Comparison of ENCODE assay signal across 8 cellular contexts in the genomic region with DNA sequence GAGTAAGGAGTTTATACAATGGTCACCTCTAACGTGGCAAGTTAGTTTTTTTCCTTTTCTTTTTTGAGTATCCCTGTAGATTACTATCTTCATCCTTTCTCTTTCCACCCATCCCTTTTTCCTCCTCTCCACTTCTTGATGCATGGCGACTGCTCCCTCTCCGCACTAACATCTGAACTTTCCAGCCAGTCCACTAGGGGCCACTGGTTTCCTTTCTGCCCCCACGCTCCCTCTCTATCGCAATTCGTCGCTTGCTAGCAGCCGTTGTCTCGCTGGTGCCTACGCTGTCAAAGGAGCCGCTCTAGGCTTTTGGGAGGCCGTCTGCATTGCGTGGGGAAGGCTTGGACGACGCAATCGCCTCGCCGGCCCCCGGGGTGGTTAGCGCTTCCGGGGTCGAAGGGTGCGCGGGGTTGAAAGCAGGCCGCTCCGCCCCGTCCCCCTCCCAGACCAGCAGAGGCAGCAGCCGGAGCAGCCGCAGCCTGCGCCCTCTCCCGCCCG. TPM values are rescaled to one million over a fixed set of nuclear protein-coding genes. Genes with fewer than 3 reads are reported as not detected.
A peak's percentile ranks its signal among the peaks of the same experiment; 100 is the strongest.
DNase-seq lines count a peak whose midpoint lies in the region; ATAC-seq and TF ChIP-seq lines count a peak whose summit lies in the region.

A gene (plus strand): TSS at position 442 of the 498 bp plus-strand sequence. CDS start 2,699 bp downstream, outside the sequence.

- ATAC-seq in GM19372 (IDR thresholded peaks at IDR 0.05; ENCODE audit: low read depth, unreplicated experiment) (peak; percentile 96), HG03565 (IDR thresholded peaks at IDR 0.05; ENCODE audit: unreplicated experiment) (peak; percentile 92), right lobe of liver (peak; percentile 94 to 97 (median 94))

- H3K27me3 ChIP-seq in right lobe of liver = no peaks in the 10 kb centered on the region

- peak within 1 kb of the TSS; percentile 63 to 89 (median 76) for H3K4me3 ChIP-seq in right lobe of liver

- intact Hi-C loops in right lobe of liver (cut with DNase I) = loop anchor here in 1 of 2 donors (5.0 kb wide), 1 partner anchor 36 kb away; no protein-coding TSS in a partner anchor

- peaks cover 7 to 24% (median 17%) of the 10 kb centered on the region in 4 donors for H3K36me3 ChIP-seq in right lobe of liver

- peak within 1 kb of the TSS; percentile 81 to 92 (median 92) for H3K27ac ChIP-seq in right lobe of liver

- TF ChIP-seq POLR2A in right lobe of liver (IDR thresholded peaks at IDR 0.05) = peak; percentile 51

- peaks cover 0 to 15% (median 4%) of the 10 kb centered on the region in 4 donors for H3K4me1 ChIP-seq in right lobe of liver

- WGBS in right lobe of liver (ENCODE audit: insufficient coverage, low coverage, low lambda C conversion rate, missing lambda C conversion rate) = under 1% methylated on average over 14 of the region's 32 CpGs

- DNase-seq in CD1c-positive myeloid dendritic cell (ENCODE audit: extremely low spot score) (peak; percentile 99), NCI-H774 (lab: John Stamatoyannopoulos, UW) (peak; percentile 100), dermis microvascular lymphatic vessel endothelial cell (ENCODE audit: low read depth in 2 of 2) (peak; percentile 99 to 100), right lobe of liver (peak; percentile 98 to 99 (median 99))
- DNase-seq in activated CD4-positive, alpha-beta T cell treated with anti-CD3 and anti-CD28 coated beads, Interleukin-2, amount 50 U/mL, for 48 hours = peak; percentile 96 to 97
- peak; percentile 95 to 97 for DNase-seq in stimulated activated CD4-positive, alpha-beta T cell treated with anti-CD3 and anti-CD28 coated beads, Interleukin-4, amount 100 ng/mL, for 48 hours (ENCODE audit: low read depth in 2 of 2)

- no peaks in the 10 kb centered on the region for H3K9me3 ChIP-seq in right lobe of liver

- TF ChIP-seq CTCF in right lobe of liver (IDR thresholded peaks at IDR 0.05) = peak; percentile 85 to 93 (median 90)

RNA-seq across cellular contexts. Expression of the gene that starts here (rescaled TPM):
- total RNA-seq in dermis microvascular lymphatic vessel endothelial cell (293 and 482 TPM in 2 replicates), right lobe of liver (100 to 1,000 TPM; 254 to 463 (median 347) TPM)

Comparison
In these comparisons a context has a peak if more than half of its experiments do, and no peak if none do; other contexts are left out.
1. Peak in every context shown above with its lines: DNase-seq, ATAC-seq, H3K4me3 ChIP-seq and H3K27ac ChIP-seq.